Comparison of ENCODE assay signal across 20 cellular contexts in the genomic region with DNA sequence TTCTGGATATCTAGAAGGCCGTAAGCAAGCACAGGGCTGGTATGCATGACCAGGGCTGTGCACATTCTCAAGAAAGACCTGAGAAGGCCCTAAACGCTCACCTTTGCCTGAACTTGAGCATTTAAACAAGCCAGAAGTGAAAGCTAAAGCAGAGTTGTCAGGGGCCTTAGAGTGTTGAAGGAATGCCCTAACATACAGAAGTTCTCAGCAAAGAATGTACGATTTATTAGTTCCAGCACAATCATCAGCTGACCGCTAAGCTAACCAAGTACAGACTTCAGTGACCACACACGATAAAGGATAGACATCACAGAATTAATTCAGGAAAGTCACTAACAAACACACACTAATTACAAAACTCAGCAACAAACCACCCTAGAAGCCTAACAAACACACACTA. TPM values are rescaled to one million over a fixed set of nuclear protein-coding genes. Genes with fewer than 3 reads are reported as not detected.
A peak's percentile ranks its signal among the peaks of the same experiment; 100 is the strongest.
DNase-seq lines count a peak whose midpoint lies in the region; ATAC-seq and TF ChIP-seq lines count a peak whose summit lies in the region.
"Had no signal": no experiment of that assay in that cellular context is flagged by ENCODE, and none has a peak within 500 bp of the region (broad histone marks: within the 10 kb centered on the region; RNA-seq: fewer than 3 reads in every experiment).

No MANE protein-coding gene starts in this region.

- no peak overlapping the region for H3K4me3 Mint-ChIP-seq in activated CD8-positive, alpha-beta T cell treated with anti-CD3 and anti-CD28 coated beads, Interleukin-2, amount 10 ng/mL, durations not matched to agents 7 days and 5 days
- no peak overlapping the region for H3K4me3 Mint-ChIP-seq in activated CD8-positive, alpha-beta T cell treated with anti-CD3 and anti-CD28 coated beads for 36 hours
- H3K4me3 Mint-ChIP-seq: activated CD4-positive, alpha-beta memory T cell treated with anti-CD3 and anti-CD28 coated beads, Interleukin-2, amount 10 ng/mL, durations not matched to agents 7 days and 5 days; activated T-helper 1 cell treated with anti-CD3 and anti-CD28 coated beads, Interleukin-12 subunit alpha, Interleukin-12 subunit beta, Interleukin-2, Interleukin-4 antibody, amounts not matched to agents 30 ng/mL and 10 ng/mL and 1 ng/mL, durations not matched to agents 14 hours and 24 hours and 36 hours; CD4-positive, alpha-beta T cell had no signal

- H3K9me3 Mint-ChIP-seq in activated CD8-positive, alpha-beta T cell treated with anti-CD3 and anti-CD28 coated beads, Interleukin-2, amount 10 ng/mL, durations not matched to agents 7 days and 5 days (ENCODE audit: insufficient read depth), result no peaks in the 10 kb centered on the region
- H3K9me3 Mint-ChIP-seq in activated CD8-positive, alpha-beta T cell treated with anti-CD3 and anti-CD28 coated beads for 36 hours, result no peaks in the 10 kb centered on the region
- H3K9me3 Mint-ChIP-seq: activated CD4-positive, alpha-beta memory T cell treated with anti-CD3 and anti-CD28 coated beads, Interleukin-2, amount 10 ng/mL, durations not matched to agents 7 days and 5 days; activated T-helper 1 cell treated with anti-CD3 and anti-CD28 coated beads, Interleukin-12 subunit alpha, Interleukin-12 subunit beta, Interleukin-2, Interleukin-4 antibody, amounts not matched to agents 30 ng/mL and 10 ng/mL and 1 ng/mL, durations not matched to agents 14 hours and 24 hours and 36 hours; CD4-positive, alpha-beta T cell had no signal

- no peak for DNase-seq in activated CD8-positive, alpha-beta T cell treated with anti-CD3 and anti-CD28 coated beads, Interleukin-2, amount 10 ng/mL, durations not matched to agents 7 days and 5 days
- no peak for DNase-seq in activated CD8-positive, alpha-beta T cell treated with anti-CD3 and anti-CD28 coated beads for 36 hours
- DNase-seq in brain microvascular endothelial cell (peak; percentile 29), left kidney (ENCODE audit: low read depth, low spot score) (peak; percentile 62), NCI-H2081 treated with DMSO at 0.1 percent for 48 hours (lab: John Stamatoyannopoulos, UW) (no peak), NCI-H82 treated with DMSO at 0.1 percent for 48 hours (lab: John Stamatoyannopoulos, UW; ENCODE audit: unreplicated experiment) (no peak)
- no peak for DNase-seq in activated T-cell treated with anti-CD3 and anti-CD28 coated beads, Interleukin-2, amount 50 U/mL, for 1 hour
- DNase-seq: 8988T; activated CD4-positive, alpha-beta memory T cell treated with anti-CD3 and anti-CD28 coated beads, Interleukin-2, amount 10 ng/mL, durations not matched to agents 7 days and 5 days; amygdala; CD4-positive, alpha-beta T cell; DMS79 treated with DMSO at 0.1 percent for 48 hours; heart right ventricle; kidney; NCI-H1048; NCI-H82; nucleus accumbens; right lobe of liver had no signal

- H3K27ac ChIP-seq in brain microvascular endothelial cell, result no peak overlapping the region
- H3K27ac ChIP-seq: heart right ventricle, right lobe of liver had no signal

- H3K4me3 ChIP-seq in brain microvascular endothelial cell (ENCODE audit: low read depth, low read length), result no peak overlapping the region
- H3K4me3 ChIP-seq: heart right ventricle, right lobe of liver had no signal

- in situ Hi-C loops in brain microvascular endothelial cell (cut with HindIII; ENCODE audit: low pct_ligation_motif_present, low sequenced_read_pairs), result no loop called here

- intact Hi-C loops in activated CD8-positive, alpha-beta T cell treated with anti-CD3 and anti-CD28 coated beads for 36 hours (cut with micrococcal nuclease), result no loop called here

- peaks cover 3% of the 10 kb centered on the region for H3K4me1 Mint-ChIP-seq in activated CD8-positive, alpha-beta T cell treated with anti-CD3 and anti-CD28 coated beads, Interleukin-2, amount 10 ng/mL, durations not matched to agents 7 days and 5 days (ENCODE audit: low read depth)
- peaks cover 8% of the 10 kb centered on the region for H3K4me1 Mint-ChIP-seq in activated CD8-positive, alpha-beta T cell treated with anti-CD3 and anti-CD28 coated beads for 36 hours (ENCODE audit: low read depth)

- no peak for TF ChIP-seq CTCF in activated CD8-positive, alpha-beta T cell treated with anti-CD3 and anti-CD28 coated beads for 36 hours (IDR thresholded peaks at IDR 0.05)
- no peak for TF ChIP-seq CTCF in brain microvascular endothelial cell (IDR thresholded peaks at IDR 0.05; ENCODE audit: low read depth, low read length, missing control alignments)

- H3K27ac Mint-ChIP-seq in activated CD8-positive, alpha-beta T cell treated with anti-CD3 and anti-CD28 coated beads, Interleukin-2, amount 10 ng/mL, durations not matched to agents 7 days and 5 days, result peak overlapping the region; percentile 22
- H3K27ac Mint-ChIP-seq in activated CD8-positive, alpha-beta T cell treated with anti-CD3 and anti-CD28 coated beads for 36 hours, result no peak overlapping the region
- H3K27ac Mint-ChIP-seq: activated CD4-positive, alpha-beta memory T cell treated with anti-CD3 and anti-CD28 coated beads, Interleukin-2, amount 10 ng/mL, durations not matched to agents 7 days and 5 days; activated T-helper 1 cell treated with anti-CD3 and anti-CD28 coated beads, Interleukin-12 subunit alpha, Interleukin-12 subunit beta, Interleukin-2, Interleukin-4 antibody, amounts not matched to agents 30 ng/mL and 10 ng/mL and 1 ng/mL, durations not matched to agents 14 hours and 24 hours and 36 hours; CD4-positive, alpha-beta T cell had no signal

- H3K27me3 ChIP-seq in brain microvascular endothelial cell (replicated peaks), result no peaks in the 10 kb centered on the region
- H3K27me3 ChIP-seq: heart right ventricle, right lobe of liver had no signal

- POLR2A ChIA-PET in activated CD8-positive, alpha-beta T cell treated with anti-CD3 and anti-CD28 coated beads, Interleukin-2, amount 10 ng/mL, durations not matched to agents 7 days and 5 days (lab: Charles Lee), result interaction anchor here (1.3 kb wide), 1 partner anchor 8 kb away, joined by 3 read pairs; no protein-coding TSS in a partner anchor
- POLR2A ChIA-PET in activated CD8-positive, alpha-beta T cell treated with anti-CD3 and anti-CD28 coated beads for 36 hours (lab: Charles Lee), result interaction anchor here (0.7 to 1.1 kb wide), 2 partner anchors 32 to 85 kb away, joined by 3 read pairs; no protein-coding TSS in a partner anchor

- H3K36me3 ChIP-seq in brain microvascular endothelial cell (replicated peaks), result no peaks in the 10 kb centered on the region

- CTCF ChIA-PET in activated CD8-positive, alpha-beta T cell treated with anti-CD3 and anti-CD28 coated beads, Interleukin-2, amount 10 ng/mL, durations not matched to agents 7 days and 5 days (lab: Charles Lee), result interaction anchor here (1.1 to 1.6 kb wide), 3 partner anchors 8 to 168 kb away, joined by 3 to 6 read pairs (median 4); no protein-coding TSS in a partner anchor
- CTCF ChIA-PET in activated CD8-positive, alpha-beta T cell treated with anti-CD3 and anti-CD28 coated beads for 36 hours (lab: Charles Lee), result interaction anchor here (1.0 to 1.3 kb wide), 3 partner anchors 17 to 44 kb away, joined by 3 read pairs; no protein-coding TSS in a partner anchor

- H3K27me3 Mint-ChIP-seq in activated CD8-positive, alpha-beta T cell treated with anti-CD3 and anti-CD28 coated beads, Interleukin-2, amount 10 ng/mL, durations not matched to agents 7 days and 5 days (ENCODE audit: low read depth), result no peaks in the 10 kb centered on the region
- no peaks in the 10 kb centered on the region for H3K27me3 Mint-ChIP-seq in activated CD8-positive, alpha-beta T cell treated with anti-CD3 and anti-CD28 coated beads for 36 hours
- H3K27me3 Mint-ChIP-seq: activated CD4-positive, alpha-beta memory T cell treated with anti-CD3 and anti-CD28 coated beads, Interleukin-2, amount 10 ng/mL, durations not matched to agents 7 days and 5 days; CD4-positive, alpha-beta T cell had no signal

- ATAC-seq in activated CD8-positive, alpha-beta T cell treated with anti-CD3 and anti-CD28 coated beads, Interleukin-2, amount 10 ng/mL, durations not matched to agents 7 days and 5 days, result no peak
- no peak for ATAC-seq in activated CD8-positive, alpha-beta T cell treated with anti-CD3 and anti-CD28 coated beads for 36 hours
- no peak for ATAC-seq in HG03432 (IDR thresholded peaks at IDR 0.05; ENCODE audit: unreplicated experiment)
- ATAC-seq: heart right ventricle, right lobe of liver had no signal

- peaks cover 23% of the 10 kb centered on the region for H3K36me3 Mint-ChIP-seq in activated CD8-positive, alpha-beta T cell treated with anti-CD3 and anti-CD28 coated beads, Interleukin-2, amount 10 ng/mL, durations not matched to agents 7 days and 5 days (ENCODE audit: low read depth)
- H3K36me3 Mint-ChIP-seq in activated CD8-positive, alpha-beta T cell treated with anti-CD3 and anti-CD28 coated beads for 36 hours (ENCODE audit: low read depth), result peaks cover 5% of the 10 kb centered on the region

RNA-seq across cellular contexts. Expression of gene HLTF, which starts 8.7 kb away (rescaled TPM):
- 10 to 100 TPM; 25.2 to 27.3 TPM for total RNA-seq in activated CD8-positive, alpha-beta T cell treated with anti-CD3 and anti-CD28 coated beads, Interleukin-2, amount 10 ng/mL, durations not matched to agents 7 days and 5 days
- total RNA-seq in activated CD8-positive, alpha-beta T cell treated with anti-CD3 and anti-CD28 coated beads for 36 hours, result 10 to 100 TPM; 20.7 to 23.8 TPM

RNA-seq across cellular contexts. Expression of gene HPS3, which starts 51.8 kb away (rescaled TPM):
- total RNA-seq in activated CD8-positive, alpha-beta T cell treated with anti-CD3 and anti-CD28 coated beads, Interleukin-2, amount 10 ng/mL, durations not matched to agents 7 days and 5 days, result 10 to 100 TPM; 26.8 to 29.0 TPM
- 10 to 100 TPM; 16.4 to 18.2 TPM for total RNA-seq in activated CD8-positive, alpha-beta T cell treated with anti-CD3 and anti-CD28 coated beads for 36 hours

Comparison
In these comparisons a context has a peak if more than half of its experiments do, and no peak if none do; other contexts are left out.
1. DNase-seq: peak in brain microvascular endothelial cell (single experiment) and left kidney (single experiment); none in activated CD8-positive, alpha-beta T cell treated with anti-CD3 and anti-CD28 coated beads, Interleukin-2, amount 10 ng/mL, durations not matched to agents 7 days and 5 days (single experiment), activated CD8-positive, alpha-beta T cell treated with anti-CD3 and anti-CD28 coated beads for 36 hours (single experiment), NCI-H2081 treated with DMSO at 0.1 percent for 48 hours (single experiment), NCI-H82 treated with DMSO at 0.1 percent for 48 hours (single experiment) and activated T-cell treated with anti-CD3 and anti-CD28 coated beads, Interleukin-2, amount 50 U/mL, for 1 hour (single experiment).